Comparison of ENCODE assay signal across 29 cellular contexts in the genomic region with DNA sequence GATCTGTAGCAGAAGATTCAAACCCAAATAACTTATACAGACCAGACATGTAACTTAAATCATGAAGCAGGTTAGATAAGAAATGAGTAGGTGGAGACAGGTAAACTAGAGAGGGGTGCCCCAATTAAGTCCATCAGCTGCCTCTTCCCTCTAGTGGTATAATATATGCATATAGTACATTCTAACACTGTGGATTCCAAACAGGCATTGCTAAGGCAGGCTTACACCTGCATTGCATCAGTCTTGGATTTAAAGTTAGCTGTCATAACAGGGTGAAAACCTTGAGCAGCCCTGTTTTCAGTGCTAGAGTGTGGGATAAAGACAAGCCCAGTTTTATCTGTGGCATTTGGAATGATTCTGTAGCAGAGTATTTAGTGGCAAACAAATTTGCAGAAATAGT.
DNase-seq lines count a peak whose midpoint lies in the region; ATAC-seq and TF ChIP-seq lines count a peak whose summit lies in the region.
"Had no signal": no experiment of that assay in that cellular context is flagged by ENCODE, and none has a peak within 500 bp of the region (broad histone marks: within the 10 kb centered on the region; RNA-seq: fewer than 3 reads in every experiment).

No MANE protein-coding gene starts in this region.

- DNase-seq in DMS53 (lab: John Stamatoyannopoulos, UW), result peak; percentile 54
- peak; percentile 4 for DNase-seq in NAMALWA (ENCODE audit: low spot score)
- DNase-seq in fibroblast of the conjunctiva (ENCODE audit: low read depth), result peak; percentile 16
- DNase-seq in activated naive CD4-positive, alpha-beta T cell treated with anti-CD3 and anti-CD28 coated beads, Interleukin-2, amount 50 U/mL, for 16 hours, result no peak
- no peak for DNase-seq in activated CD4-positive, alpha-beta memory T cell treated with anti-CD3 and anti-CD28 coated beads for 36 hours
- no peak for DNase-seq in stimulated activated CD8-positive, alpha-beta memory T cell treated with anti-CD3 and anti-CD28 coated beads, Interleukin-4, amount 100 ng/mL, for 48 hours
- DNase-seq: activated CD4-positive, alpha-beta T cell treated with anti-CD3 and anti-CD28 coated beads, Interleukin-2, amount 50 U/mL, for 1 hour; activated CD8-positive, alpha-beta memory T cell treated with anti-CD3 and anti-CD28 coated beads, Interleukin-2, amount 10 ng/mL, durations not matched to agents 7 days and 5 days; activated naive CD4-positive, alpha-beta T cell; activated T-cell treated with anti-CD3 and anti-CD28 coated beads, Interleukin-2, amount 50 U/mL, for 72 hours; colonic mucosa; EL; gastrocnemius medialis; GOT3; left colon; MG63; NCI-H2029 treated with DMSO at 0.1 percent for 48 hours; stimulated activated naive CD4-positive, alpha-beta T cell; SW 1271; T1000 had no signal

- H3K27me3 Mint-ChIP-seq in activated CD4-positive, alpha-beta memory T cell treated with anti-CD3 and anti-CD28 coated beads for 36 hours, result peaks cover 8% of the 10 kb centered on the region

- intact Hi-C loops in activated CD4-positive, alpha-beta memory T cell treated with anti-CD3 and anti-CD28 coated beads for 36 hours (cut with micrococcal nuclease), result loop anchor here (10.0 kb wide), 1 partner anchor 458 kb away; no protein-coding TSS in a partner anchor

- no peaks in the 10 kb centered on the region for H3K36me3 Mint-ChIP-seq in activated CD4-positive, alpha-beta memory T cell treated with anti-CD3 and anti-CD28 coated beads for 36 hours
- H3K36me3 Mint-ChIP-seq: activated CD8-positive, alpha-beta memory T cell treated with anti-CD3 and anti-CD28 coated beads, Interleukin-2, amount 10 ng/mL, durations not matched to agents 7 days and 5 days; memory B cell; neural progenitor cell had no signal

- TF ChIP-seq CTCF in VCaP (conservative IDR thresholded peaks at IDR 0.05), result 0 out of 2 replicates have a peak, but pooled peaks have one; percentile 16

- POLR2A ChIA-PET in activated CD4-positive, alpha-beta memory T cell treated with anti-CD3 and anti-CD28 coated beads for 36 hours (lab: Charles Lee), result no interaction called here

- no peaks in the 10 kb centered on the region for H3K9me3 Mint-ChIP-seq in activated CD4-positive, alpha-beta memory T cell treated with anti-CD3 and anti-CD28 coated beads for 36 hours
- H3K9me3 Mint-ChIP-seq: activated T-cell treated with anti-CD3 and anti-CD28 coated beads, Interleukin-2, amount 50 U/mL, for 72 hours; memory B cell; neural progenitor cell had no signal

- ATAC-seq in GM18502 (IDR thresholded peaks at IDR 0.05; ENCODE audit: poor library complexity, unreplicated experiment), result no peak
- ATAC-seq: activated CD8-positive, alpha-beta memory T cell treated with anti-CD3 and anti-CD28 coated beads, Interleukin-2, amount 10 ng/mL, durations not matched to agents 7 days and 5 days; activated T-cell treated with anti-CD3 and anti-CD28 coated beads, Interleukin-2, amount 50 U/mL, for 72 hours; gastrocnemius medialis; left colon had no signal

- peaks cover 16% of the 10 kb centered on the region for H3K4me1 Mint-ChIP-seq in activated CD4-positive, alpha-beta memory T cell treated with anti-CD3 and anti-CD28 coated beads for 36 hours (ENCODE audit: low read depth)

- H3K27ac Mint-ChIP-seq in activated CD4-positive, alpha-beta memory T cell treated with anti-CD3 and anti-CD28 coated beads for 36 hours, result no peak overlapping the region
- H3K27ac Mint-ChIP-seq: activated CD8-positive, alpha-beta memory T cell treated with anti-CD3 and anti-CD28 coated beads, Interleukin-2, amount 10 ng/mL, durations not matched to agents 7 days and 5 days; activated T-cell treated with anti-CD3 and anti-CD28 coated beads, Interleukin-2, amount 50 U/mL, for 72 hours; memory B cell; neural progenitor cell had no signal

- no peak overlapping the region for H3K4me3 Mint-ChIP-seq in activated CD4-positive, alpha-beta memory T cell treated with anti-CD3 and anti-CD28 coated beads for 36 hours
- H3K4me3 Mint-ChIP-seq: activated CD8-positive, alpha-beta memory T cell treated with anti-CD3 and anti-CD28 coated beads, Interleukin-2, amount 10 ng/mL, durations not matched to agents 7 days and 5 days; activated T-cell treated with anti-CD3 and anti-CD28 coated beads, Interleukin-2, amount 50 U/mL, for 72 hours; neural progenitor cell had no signal

- H3K27ac ChIP-seq in VCaP, result no peak overlapping the region
- H3K27ac ChIP-seq: C4-2B, colonic mucosa, esophagus muscularis mucosa, gastrocnemius medialis, hepatocyte, neural progenitor cell, thoracic aorta, vagina had no signal

- CTCF ChIA-PET in activated CD4-positive, alpha-beta memory T cell treated with anti-CD3 and anti-CD28 coated beads for 36 hours (lab: Charles Lee), result no interaction called here

Comparison
In these comparisons a context has a peak if more than half of its experiments do, and no peak if none do; other contexts are left out.
1. DNase-seq: peak in DMS53 (single experiment), NAMALWA (single experiment) and fibroblast of the conjunctiva (single experiment); none in activated naive CD4-positive, alpha-beta T cell treated with anti-CD3 and anti-CD28 coated beads, Interleukin-2, amount 50 U/mL, for 16 hours (single experiment), activated CD4-positive, alpha-beta memory T cell treated with anti-CD3 and anti-CD28 coated beads for 36 hours (single experiment) and stimulated activated CD8-positive, alpha-beta memory T cell treated with anti-CD3 and anti-CD28 coated beads, Interleukin-4, amount 100 ng/mL, for 48 hours (single experiment).